25 cellular contexts compared by ENCODE assay signal in the genomic region with DNA sequence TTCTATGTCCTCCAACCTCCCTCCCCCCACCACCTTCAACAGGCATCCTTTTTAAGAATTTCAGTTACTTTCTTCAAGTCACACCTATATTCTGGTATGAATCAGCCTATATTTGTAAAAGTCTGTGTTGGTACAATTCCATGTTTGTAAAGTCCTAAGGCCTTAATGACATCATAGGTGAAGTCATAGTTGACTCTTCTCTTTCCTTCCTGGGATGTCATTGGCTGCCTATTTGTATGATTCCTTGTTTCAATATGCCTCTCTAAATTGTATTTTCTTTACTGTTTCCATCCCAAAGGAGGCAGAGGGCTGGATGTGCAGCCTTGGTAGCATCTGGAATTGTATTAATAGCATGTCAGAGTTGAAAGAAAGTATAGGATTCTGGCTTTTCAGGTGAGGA. TPM values are rescaled to one million over a fixed set of nuclear protein-coding genes. Genes with fewer than 3 reads are reported as not detected.
DNase-seq lines count a peak whose midpoint lies in the region; ATAC-seq, FAIRE-seq and TF ChIP-seq lines count a peak whose summit lies in the region.
"Had no signal": no experiment of that assay in that cellular context is flagged by ENCODE, and none has a peak within 500 bp of the region (broad histone marks: within the 10 kb centered on the region; RNA-seq: fewer than 3 reads in every experiment).

No MANE protein-coding gene starts in this region.

- CTCF ChIA-PET in HEK293 (lab: Yijun Ruan, JAX): no interaction called here

- DNase-seq in SJCRH30 (no peak), bronchial epithelial cell (ENCODE audit: low read depth) (peak; percentile 15), iPS-NIHi11 (ENCODE audit: low spot score) (no peak), hepatocyte (ENCODE audit: low spot score) (no peak)
- DNase-seq: 8988T; ACHN; AML-193; BE2C; CD4-positive, alpha-beta T cell; CD8-positive, alpha-beta memory T cell; DMS 273 treated with DMSO at 0.1 percent for 48 hours; DMS79; EL; GDM1; H9; HFFc6 had no signal

- H3K27ac ChIP-seq in HEK293 (ENCODE audit: extremely low read depth, low read depth, low read length): no peak overlapping the region
- H3K27ac ChIP-seq in SJCRH30: peak overlapping the region; percentile 66
- no peak overlapping the region for H3K27ac ChIP-seq in hepatocyte
- H3K27ac ChIP-seq: A549; BLaER1 treated with 17β-estradiol and CSF1 and Interleukin-3, amounts not matched to agents 10 nM and 100 nM had no signal

- H3K27me3 ChIP-seq in SJCRH30 (no peaks in the 10 kb centered on the region), bronchial epithelial cell (ENCODE audit: control insufficient read depth, insufficient read depth, low read length) (no peaks in the 10 kb centered on the region), hepatocyte (no peaks in the 10 kb centered on the region)
- H3K27me3 ChIP-seq: BLaER1 treated with 17β-estradiol and CSF1 and Interleukin-3, amounts not matched to agents 10 nM and 100 nM had no signal

- H3K9me2 ChIP-seq in hepatocyte (replicated peaks; ENCODE audit: insufficient read depth): no peaks in the 10 kb centered on the region

- H3K4me1 ChIP-seq in HEK293 (ENCODE audit: control insufficient read depth, insufficient read depth, low read length) (no peaks in the 10 kb centered on the region), SJCRH30 (peaks cover 23% of the 10 kb centered on the region), hepatocyte (ENCODE audit: insufficient read depth) (no peaks in the 10 kb centered on the region)
- H3K4me1 ChIP-seq: A549; BE2C; BLaER1 treated with 17β-estradiol and CSF1 and Interleukin-3, amounts not matched to agents 10 nM and 100 nM had no signal

- no peaks in the 10 kb centered on the region for H3K79me2 ChIP-seq in hepatocyte

- POLR2A ChIA-PET in HEK293 (lab: Yijun Ruan, JAX): no interaction called here

- H3K4me3 ChIP-seq in HEK293 (ENCODE audit: low read depth, low read length) (no peak overlapping the region), SJCRH30 (no peak overlapping the region), bronchial epithelial cell (ENCODE audit: low read depth, low read length) (no peak overlapping the region), hepatocyte (no peak overlapping the region)
- H3K4me3 ChIP-seq: A549; BLaER1 treated with 17β-estradiol and CSF1 and Interleukin-3, amounts not matched to agents 10 nM and 100 nM; GM12878; GM23338 had no signal

- H4K20me1 ChIP-seq in hepatocyte (ENCODE audit: insufficient read depth, poor library complexity, severe bottlenecking): no peaks in the 10 kb centered on the region
- H4K20me1 ChIP-seq: BLaER1 treated with 17β-estradiol and CSF1 and Interleukin-3, amounts not matched to agents 10 nM and 100 nM had no signal

- H3K9me3 ChIP-seq in HEK293 (ENCODE audit: control insufficient read depth, insufficient read depth, low read depth, low read length) (no peaks in the 10 kb centered on the region), SJCRH30 (replicated peaks) (no peaks in the 10 kb centered on the region), hepatocyte (ENCODE audit: low read depth) (no peaks in the 10 kb centered on the region)
- H3K9me3 ChIP-seq: A549; BE2C; BLaER1 treated with 17β-estradiol and CSF1 and Interleukin-3, amounts not matched to agents 10 nM and 100 nM had no signal

- no peaks in the 10 kb centered on the region for H3K36me3 ChIP-seq in HEK293 (ENCODE audit: control insufficient read depth in 2 of 2, insufficient read depth in 1 of 2, low read length in 2 of 2)
- no peaks in the 10 kb centered on the region for H3K36me3 ChIP-seq in SJCRH30
- H3K36me3 ChIP-seq in bronchial epithelial cell (ENCODE audit: control insufficient read depth, insufficient read depth, low read length): no peaks in the 10 kb centered on the region
- no peaks in the 10 kb centered on the region for H3K36me3 ChIP-seq in hepatocyte (replicated peaks; ENCODE audit: insufficient read depth, low read depth)
- H3K36me3 ChIP-seq: BE2C; BLaER1 treated with 17β-estradiol and CSF1 and Interleukin-3, amounts not matched to agents 10 nM and 100 nM had no signal

- no peak overlapping the region for H3K4me2 ChIP-seq in hepatocyte
- H3K4me2 ChIP-seq: A549; BLaER1 treated with 17β-estradiol and CSF1 and Interleukin-3, amounts not matched to agents 10 nM and 100 nM; GM23338 had no signal

- TF ChIP-seq CTCF in HEK293 (tag by site-specific recombination; IDR thresholded peaks at IDR 0.05) (no peak), bronchial epithelial cell (IDR thresholded peaks at IDR 0.05; ENCODE audit: insufficient read depth, low read length, severe bottlenecking) (no peak), hepatocyte (IDR thresholded peaks at IDR 0.05; ENCODE audit: poor library complexity) (no peak)

- H2AFZ ChIP-seq in hepatocyte: no peak overlapping the region
- H2AFZ ChIP-seq: GM23338 had no signal

- FAIRE-seq in bronchial epithelial cell (lab: Jason Lieb, UNC): no peak
- FAIRE-seq: A549, D721Med, GM12878 had no signal

- ATAC-seq in GM18909 (IDR thresholded peaks at IDR 0.05; ENCODE audit: poor library complexity, unreplicated experiment): no peak
- ATAC-seq: A549, GM12878, GM23338, HCT116 had no signal

TF ChIP-seq in HEK293, 187 proteins besides CTCF, POLR2A, EP300 and RAD21 (continues in another document):
- TF ChIP-seq ZNF514 (tag by site-specific recombination; IDR thresholded peaks at IDR 0.05) (no peak), ZNF121 (tag by site-specific recombination; IDR thresholded peaks at IDR 0.05) (no peak), KLF8 (tag by site-specific recombination; IDR thresholded peaks at IDR 0.05) (no peak), ZNF157 (tag by site-specific recombination; IDR thresholded peaks at IDR 0.05) (no peak), ZNF221 (tag by site-specific recombination; IDR thresholded peaks at IDR 0.05; ENCODE audit: borderline replicate concordance) (no peak), ZNF132 (tag by site-specific recombination; IDR thresholded peaks at IDR 0.05; ENCODE audit: borderline replicate concordance) (no peak), ZBTB21 (tag by site-specific recombination; IDR thresholded peaks at IDR 0.05) (peak; percentile 49; the same call in 1 of the 2 replicates), ZNF624 (tag by site-specific recombination; IDR thresholded peaks at IDR 0.05) (no peak), ZNF610 (tag by site-specific recombination; IDR thresholded peaks at IDR 0.05; ENCODE audit: borderline replicate concordance) (no peak), ZFP69B (tag by site-specific recombination; IDR thresholded peaks at IDR 0.05) (no peak), ZNF175 (tag by site-specific recombination; IDR thresholded peaks at IDR 0.05) (no peak), ZBTB17 (tag by site-specific recombination; IDR thresholded peaks at IDR 0.05) (no peak), ZBTB6 (tag by site-specific recombination; IDR thresholded peaks at IDR 0.05) (no peak), ZNF521 (tag by site-specific recombination; IDR thresholded peaks at IDR 0.05) (no peak), ZNF629 (tag by site-specific recombination; IDR thresholded peaks at IDR 0.05) (peak; percentile 61; the same call in 1 of the 2 replicates)
- TF ChIP-seq, protein P1, sequence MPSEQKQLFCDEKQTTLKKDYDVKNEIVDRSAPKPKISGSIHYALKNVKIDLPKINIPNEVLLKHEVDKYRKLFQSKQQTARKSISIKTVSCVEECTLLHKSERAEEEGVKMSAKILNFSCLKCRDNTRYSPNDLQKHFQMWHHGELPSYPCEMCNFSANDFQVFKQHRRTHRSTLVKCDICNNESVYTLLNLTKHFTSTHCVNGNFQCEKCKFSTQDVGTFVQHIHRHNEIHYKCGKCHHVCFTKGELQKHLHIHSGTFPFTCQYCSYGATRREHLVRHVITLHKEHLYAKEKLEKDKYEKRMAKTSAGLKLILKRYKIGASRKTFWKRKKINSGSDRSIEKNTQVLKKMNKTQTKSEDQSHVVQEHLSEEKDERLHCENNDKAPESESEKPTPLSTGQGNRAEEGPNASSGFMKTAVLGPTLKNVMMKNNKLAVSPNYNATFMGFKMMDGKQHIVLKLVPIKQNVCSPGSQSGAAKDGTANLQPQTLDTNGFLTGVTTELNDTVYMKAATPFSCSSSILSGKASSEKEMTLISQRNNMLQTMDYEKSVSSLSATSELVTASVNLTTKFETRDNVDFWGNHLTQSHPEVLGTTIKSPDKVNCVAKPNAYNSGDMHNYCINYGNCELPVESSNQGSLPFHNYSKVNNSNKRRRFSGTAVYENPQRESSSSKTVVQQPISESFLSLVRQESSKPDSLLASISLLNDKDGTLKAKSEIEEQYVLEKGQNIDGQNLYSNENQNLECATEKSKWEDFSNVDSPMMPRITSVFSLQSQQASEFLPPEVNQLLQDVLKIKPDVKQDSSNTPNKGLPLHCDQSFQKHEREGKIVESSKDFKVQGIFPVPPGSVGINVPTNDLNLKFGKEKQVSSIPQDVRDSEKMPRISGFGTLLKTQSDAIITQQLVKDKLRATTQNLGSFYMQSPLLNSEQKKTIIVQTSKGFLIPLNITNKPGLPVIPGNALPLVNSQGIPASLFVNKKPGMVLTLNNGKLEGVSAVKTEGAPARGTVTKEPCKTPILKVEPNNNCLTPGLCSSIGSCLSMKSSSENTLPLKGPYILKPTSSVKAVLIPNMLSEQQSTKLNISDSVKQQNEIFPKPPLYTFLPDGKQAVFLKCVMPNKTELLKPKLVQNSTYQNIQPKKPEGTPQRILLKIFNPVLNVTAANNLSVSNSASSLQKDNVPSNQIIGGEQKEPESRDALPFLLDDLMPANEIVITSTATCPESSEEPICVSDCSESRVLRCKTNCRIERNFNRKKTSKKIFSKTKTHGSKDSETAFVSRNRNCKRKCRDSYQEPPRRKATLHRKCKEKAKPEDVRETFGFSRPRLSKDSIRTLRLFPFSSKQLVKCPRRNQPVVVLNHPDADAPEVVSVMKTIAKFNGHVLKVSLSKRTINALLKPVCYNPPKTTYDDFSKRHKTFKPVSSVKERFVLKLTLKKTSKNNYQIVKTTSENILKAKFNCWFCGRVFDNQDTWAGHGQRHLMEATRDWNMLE (tag by site-specific recombination; conservative IDR thresholded peaks at IDR 0.05; ENCODE audit: low read depth): no peak

RNA-seq across cellular contexts. Expression of gene ADAMTSL3, which starts 56.5 kb away (rescaled TPM):
- 0.05 and 0.22 TPM in 2 replicates for total RNA-seq in SJCRH30 (2014; rRNA removed; shearing (Covaris generic))
- total RNA-seq in bronchial epithelial cell (0.79 and 1.2 TPM in 2 replicates), hepatocyte (5.0 and 6.2 TPM in 2 replicates)
- polyA plus RNA-seq in hepatocyte: 5.2 TPM in 2 replicates
- total RNA-seq: CD4-positive, alpha-beta T cell; CD8-positive, alpha-beta memory T cell; HFFc6 had no signal
- polyA plus RNA-seq: CD14-positive monocyte; CD8-positive, alpha-beta memory T cell had no signal
